In genomic region chr11:74612877-74613276, GRCh38 we compare ENCODE assay signal across 14 cellular contexts. TPM values are rescaled to one million over a fixed set of nuclear protein-coding genes. Genes with fewer than 3 reads are reported as not detected.
DNase-seq lines count a peak whose midpoint lies in the region; ATAC-seq and TF ChIP-seq lines count a peak whose summit lies in the region.
"Had no signal": no experiment of that assay in that cellular context is flagged by ENCODE, and none has a peak within 500 bp of the region (broad histone marks: within the 10 kb centered on the region; RNA-seq: fewer than 3 reads in every experiment).

No MANE protein-coding gene starts in this region.

- no peaks in the 10 kb centered on the region for H4K20me1 ChIP-seq in hepatocyte (ENCODE audit: insufficient read depth, poor library complexity, severe bottlenecking)

- WGBS in hepatocyte (ENCODE audit: low lambda C conversion rate, missing lambda C conversion rate) = 57% methylated on average over 3 of the region's 3 CpGs
- WGBS in sigmoid colon, 2 donors = 73 to 77% methylated on average over 3 of the region's 3 CpGs

- H3K4me3 ChIP-seq in AG04450 (ENCODE audit: low read depth, low read length) (no peak overlapping the region), hepatocyte (no peak overlapping the region), sigmoid colon (no peak overlapping the region)
- H3K4me3 ChIP-seq: GM23248 had no signal

- peak overlapping the region; percentile 32 for H3K27ac Mint-ChIP-seq in chondrocyte (ENCODE audit: unreplicated experiment)

- peaks cover 5% of the 10 kb centered on the region for H3K36me3 Mint-ChIP-seq in chondrocyte (ENCODE audit: low read depth)

- H3K4me1 Mint-ChIP-seq in chondrocyte (ENCODE audit: low read depth) = peaks cover 14% of the 10 kb centered on the region

- H2AFZ ChIP-seq in hepatocyte = no peak overlapping the region
- H2AFZ ChIP-seq: GM23248 had no signal

- ATAC-seq in GM18868 (IDR thresholded peaks at IDR 0.05; ENCODE audit: unreplicated experiment) = no peak
- no peak for ATAC-seq in GM21529 (IDR thresholded peaks at IDR 0.05; ENCODE audit: unreplicated experiment)
- ATAC-seq: HCT116 had no signal

- H3K9me3 ChIP-seq in AG04450 (ENCODE audit: control insufficient read depth, insufficient read depth, low read length) = no peaks in the 10 kb centered on the region
- no peaks in the 10 kb centered on the region for H3K9me3 ChIP-seq in hepatocyte (ENCODE audit: low read depth)
- no peaks in the 10 kb centered on the region for H3K9me3 ChIP-seq in sigmoid colon

- POLR2A ChIA-PET in AG04450 (lab: Yijun Ruan, JAX) = no interaction called here

- no peaks in the 10 kb centered on the region for H3K79me2 ChIP-seq in hepatocyte

- peak; percentile 57 to 91 (median 80) for TF ChIP-seq EP300 in sigmoid colon (IDR thresholded peaks at IDR 0.05)

- intact Hi-C loops in sigmoid colon (cut with DNase I) = loop anchor here (2.0 kb wide), 1 partner anchor 84 kb away; no protein-coding TSS in a partner anchor

- TF ChIP-seq POLR2A in sigmoid colon (IDR thresholded peaks at IDR 0.05) = no peak

- H3K4me3 Mint-ChIP-seq in chondrocyte (ENCODE audit: unreplicated experiment) = no peak overlapping the region
- H3K4me3 Mint-ChIP-seq: CD4-positive, CD25-positive, alpha-beta regulatory T cell had no signal

- H3K4me2 ChIP-seq in hepatocyte = no peak overlapping the region

- no peaks in the 10 kb centered on the region for H3K27me3 Mint-ChIP-seq in chondrocyte (ENCODE audit: low read depth)
- H3K27me3 Mint-ChIP-seq: CD4-positive, CD25-positive, alpha-beta regulatory T cell had no signal

- H3K27me3 ChIP-seq in AG04450 (ENCODE audit: control insufficient read depth, insufficient read depth, low read length) (no peaks in the 10 kb centered on the region), hepatocyte (no peaks in the 10 kb centered on the region), sigmoid colon (no peaks in the 10 kb centered on the region)

- CTCF ChIA-PET in AG04450 (lab: Charles Lee) = interaction anchor here (2.0 kb wide), 1 partner anchor 21 kb away, joined by 8 read pairs; no protein-coding TSS in a partner anchor

- H3K27ac ChIP-seq in AG04450 (ENCODE audit: low read depth, low read length) = no peak overlapping the region
- peak overlapping the region; percentile 4 for H3K27ac ChIP-seq in hepatocyte
- H3K27ac ChIP-seq in sigmoid colon = peak overlapping the region; percentile 74 to 86 (median 83)

- H3K9me3 Mint-ChIP-seq in chondrocyte (ENCODE audit: low read depth) = no peaks in the 10 kb centered on the region
- H3K9me3 Mint-ChIP-seq: CD4-positive, CD25-positive, alpha-beta regulatory T cell had no signal

- TF ChIP-seq CTCF in AG04450 (IDR thresholded peaks at IDR 0.05; ENCODE audit: low read depth, low read length) (no peak), chondrocyte (IDR thresholded peaks at IDR 0.05) (no peak), hepatocyte (IDR thresholded peaks at IDR 0.05; ENCODE audit: poor library complexity) (no peak), sigmoid colon (IDR thresholded peaks at IDR 0.05) (no peak)

- no peaks in the 10 kb centered on the region for H3K36me3 ChIP-seq in hepatocyte (replicated peaks; ENCODE audit: insufficient read depth, low read depth)
- H3K36me3 ChIP-seq in sigmoid colon = peaks cover 0 to 4% (median 0%) of the 10 kb centered on the region in 4 donors

- peak; percentile 3 for DNase-seq in AG04450 (ENCODE audit: low read depth, low spot score)
- DNase-seq in chondrocyte (ENCODE audit: low spot score) = no peak
- no peak for DNase-seq in hepatocyte (ENCODE audit: low spot score)
- no peak for DNase-seq in sigmoid colon
- DNase-seq in GM19238 (ENCODE audit: insufficient read length, low spot score) = no peak
- DNase-seq in NCI-H1694 (lab: John Stamatoyannopoulos, UW) = no peak
- DNase-seq: 8988T; Calu3; CD4-positive, CD25-positive, alpha-beta regulatory T cell; GM23248; NCI-H69 had no signal

- H3K4me1 ChIP-seq in hepatocyte (ENCODE audit: insufficient read depth) = no peaks in the 10 kb centered on the region
- H3K4me1 ChIP-seq in sigmoid colon = peaks cover 0 to 66% (median 55%) of the 10 kb centered on the region in 4 donors

- no peaks in the 10 kb centered on the region for H3K9me2 ChIP-seq in hepatocyte (replicated peaks; ENCODE audit: insufficient read depth)

RNA-seq across cellular contexts. Expression of gene POLD3, which starts 20.5 kb away (rescaled TPM):
- polyA plus RNA-seq in AG04450 (2011; rRNA removed) (10.0 and 14.8 TPM in 2 replicates), hepatocyte (8.3 and 13.8 TPM in 2 replicates), sigmoid colon (10 to 100 TPM; 13.2 to 21.4 (median 14.1) TPM)
- polyA minus RNA-seq in AG04450 (2011; rRNA and poly(A)+ RNA removed) = 13.2 and 14.4 TPM in 2 replicates
- total RNA-seq in chondrocyte (8.2 to 14.9 TPM (median 9.4 TPM) in 3 replicates), hepatocyte (10.8 and 11.0 TPM in 2 replicates), sigmoid colon (10 to 100 TPM; 11.2 to 23.0 (median 14.8) TPM)
